Comparison of ENCODE assay signal across 9 cellular contexts in genomic region chr14:65179918-65180724, GRCh38.
A peak's percentile ranks its signal among the peaks of the same experiment; 100 is the strongest.
DNase-seq lines count a peak whose midpoint lies in the region; ATAC-seq and TF ChIP-seq lines count a peak whose summit lies in the region.
"Had no signal": no experiment of that assay in that cellular context is flagged by ENCODE, and none has a peak within 500 bp of the region (broad histone marks: within the 10 kb centered on the region; RNA-seq: fewer than 3 reads in every experiment).

No MANE protein-coding gene starts in this region.

- CTCF ChIA-PET in HEK293T (lab: Yijun Ruan, JAX), result no interaction called here

- peak overlapping the region; percentile 1 for H3K4me3 Mint-ChIP-seq in activated naive CD8-positive, alpha-beta T cell treated with anti-CD3 and anti-CD28 coated beads for 36 hours

- DNase-seq in activated naive CD8-positive, alpha-beta T cell treated with anti-CD3 and anti-CD28 coated beads for 36 hours, result peak; percentile 69
- DNase-seq in lung (ENCODE audit: low spot score) (no peak), HEK293T (ENCODE audit: extremely low spot score) (no peak), SK-N-DZ (ENCODE audit: low spot score) (no peak), DMS114 treated with DMSO at 0.1 percent for 48 hours (lab: John Stamatoyannopoulos, UW; ENCODE audit: unreplicated experiment) (no peak)

- 19 to 23% methylated on average over 8 of the region's 8 CpGs for WGBS in lung, 2 donors

- POLR2A ChIA-PET in HEK293T (lab: Yijun Ruan, JAX), result no interaction called here

- TF ChIP-seq EP300 in Ishikawa (IDR thresholded peaks at IDR 0.05; ENCODE audit: borderline replicate concordance), result no peak

- no peak for TF ChIP-seq RAD21 in Ishikawa (IDR thresholded peaks at IDR 0.05; ENCODE audit: low read depth)

- ATAC-seq in GM18498 (IDR thresholded peaks at IDR 0.05; ENCODE audit: unreplicated experiment) (peak; percentile 91), GM21786 (IDR thresholded peaks at IDR 0.05; ENCODE audit: unreplicated experiment) (peak; percentile 95), lung (ENCODE audit: insufficient read depth, low FRiP score) (peak; percentile 70)

- no peaks in the 10 kb centered on the region for H3K27me3 Mint-ChIP-seq in activated naive CD8-positive, alpha-beta T cell treated with anti-CD3 and anti-CD28 coated beads for 36 hours

- no peaks in the 10 kb centered on the region for H3K27me3 ChIP-seq in lung (ENCODE audit: control insufficient read depth, insufficient read depth)
- H3K27me3 ChIP-seq: neutrophil had no signal

- H3K9me3 Mint-ChIP-seq in activated naive CD8-positive, alpha-beta T cell treated with anti-CD3 and anti-CD28 coated beads for 36 hours, result peaks cover 17% of the 10 kb centered on the region

- no peak overlapping the region for H3K4me3 ChIP-seq in lung

- TF ChIP-seq CTCF in lung (IDR thresholded peaks at IDR 0.05; ENCODE audit: control extremely low read depth, extremely low read depth), result no peak

- H3K36me3 Mint-ChIP-seq in activated naive CD8-positive, alpha-beta T cell treated with anti-CD3 and anti-CD28 coated beads for 36 hours, result no peaks in the 10 kb centered on the region

- H3K4me1 ChIP-seq in lung (ENCODE audit: control insufficient read depth in 2 of 2, insufficient read depth in 2 of 2, low read length in 2 of 2), result peaks cover 0 to 3% of the 10 kb centered on the region in 2 donors

- H3K27ac Mint-ChIP-seq in activated naive CD8-positive, alpha-beta T cell treated with anti-CD3 and anti-CD28 coated beads for 36 hours, result peak overlapping the region; percentile 79

- no peaks in the 10 kb centered on the region for H3K36me3 ChIP-seq in lung (ENCODE audit: control insufficient read depth in 2 of 2, insufficient read depth in 2 of 2, low read length in 2 of 2)
- H3K36me3 ChIP-seq: neutrophil had no signal

- peaks cover 4 to 5% of the 10 kb centered on the region in 2 donors for H3K9me3 ChIP-seq in lung (ENCODE audit: control insufficient read depth in 2 of 2, insufficient read depth in 1 of 2, low read length in 1 of 2)
- H3K9me3 ChIP-seq: neutrophil had no signal

- no peak overlapping the region for H3K27ac ChIP-seq in lung (ENCODE audit: low read depth in 1 of 2, low read length in 1 of 2)
- H3K27ac ChIP-seq: neutrophil had no signal

- peaks cover 21% of the 10 kb centered on the region for H3K4me1 Mint-ChIP-seq in activated naive CD8-positive, alpha-beta T cell treated with anti-CD3 and anti-CD28 coated beads for 36 hours

TF ChIP-seq in Ishikawa, 13 proteins besides CTCF, POLR2A, EP300 and RAD21:
- peak; percentile 38; the same call in 1 of the 2 replicates for TF ChIP-seq MAX (IDR thresholded peaks at IDR 0.05)
- TF ChIP-seq TEAD4 (IDR thresholded peaks at IDR 0.05), result no peak
- peak; percentile 82 for TF ChIP-seq USF1 (IDR thresholded peaks at IDR 0.05)

TF ChIP-seq in HEK293T, 16 proteins besides CTCF, POLR2A, EP300 and RAD21:
- TF ChIP-seq BHLHE40 (IDR thresholded peaks at IDR 0.05; ENCODE audit: borderline replicate concordance) (no peak), HDGF (IDR thresholded peaks at IDR 0.05; ENCODE audit: borderline replicate concordance) (no peak), L3MBTL2 (conservative IDR thresholded peaks at IDR 0.05) (no peak), FOXM1 (IDR thresholded peaks at IDR 0.05; ENCODE audit: borderline replicate concordance) (no peak), LEF1 (IDR thresholded peaks at IDR 0.05; ENCODE audit: borderline replicate concordance) (no peak), ELF4 (IDR thresholded peaks at IDR 0.05) (no peak), NFRKB (IDR thresholded peaks at IDR 0.05) (no peak), CTBP1 (IDR thresholded peaks at IDR 0.05; ENCODE audit: borderline replicate concordance) (no peak), PKNOX1 (IDR thresholded peaks at IDR 0.05) (no peak), ZNF384 (IDR thresholded peaks at IDR 0.05) (no peak), FOXK2 (IDR thresholded peaks at IDR 0.05) (no peak), FOXA1 (IDR thresholded peaks at IDR 0.05) (no peak), SP1 (IDR thresholded peaks at IDR 0.05) (no peak), ARNT (IDR thresholded peaks at IDR 0.05) (no peak)
